ENCODE assay signal across 14 cellular contexts in genomic region chr9:88810826-88811225, GRCh38.
DNase-seq lines count a peak whose midpoint lies in the region; ATAC-seq, FAIRE-seq and TF ChIP-seq lines count a peak whose summit lies in the region.
"Had no signal": no experiment of that assay in that cellular context is flagged by ENCODE, and none has a peak within 500 bp of the region (broad histone marks: within the 10 kb centered on the region; RNA-seq: fewer than 3 reads in every experiment).

No MANE protein-coding gene starts in this region.

- H3K79me1 ChIP-seq in mesenchymal stem cell (replicated peaks; ENCODE audit: low read length, poor library complexity, severe bottlenecking) = no peaks in the 10 kb centered on the region

- H4K8ac ChIP-seq in mesenchymal stem cell (ENCODE audit: low read length) = peak overlapping the region; percentile 36

- no peak overlapping the region for H2BK120ac ChIP-seq in mesenchymal stem cell (ENCODE audit: low read depth, low read length)

- DNase-seq in MV-4-11 (lab: John Stamatoyannopoulos, UW) = peak; percentile 11
- no peak for DNase-seq in K562 (ENCODE audit: extremely low read depth in 1 of 4, low spot score in 3 of 4)
- no peak for DNase-seq in mesenchymal stem cell
- DNase-seq in smooth muscle cell (lab: John Stamatoyannopoulos, UW; ENCODE audit: unreplicated experiment) = no peak
- DNase-seq in RPMI8226 = no peak
- no peak for DNase-seq in NCI-H1105 (lab: John Stamatoyannopoulos, UW)
- DNase-seq: CD8-positive, alpha-beta T cell; COR-L47; DND-41; GF-D8 had no signal

- no peak overlapping the region for H2AK5ac ChIP-seq in mesenchymal stem cell (ENCODE audit: low read length, severe bottlenecking)

- H3K4me1 ChIP-seq in K562 (replicated peaks in 1 of 2; ENCODE audit: control insufficient read depth in 2 of 2, insufficient read depth in 2 of 2, low read length in 2 of 2) (peaks cover 0 to 12% of the 10 kb centered on the region in 2 experiments; a peak in 3 of 5 replicates), mesenchymal stem cell (ENCODE audit: control insufficient read depth, insufficient read depth, low read depth, low read length) (peaks cover 10% of the 10 kb centered on the region), smooth muscle cell (ENCODE audit: low read depth) (peaks cover 20% of the 10 kb centered on the region)

- H3K18ac ChIP-seq in mesenchymal stem cell (ENCODE audit: low read depth in 1 of 2, low read length in 2 of 2) = peak overlapping the region; percentile 18 to 58

- POLR2A ChIA-PET in K562 (lab: Yijun Ruan, JAX) = no interaction called here

- H3K36me3 ChIP-seq in K562 (ENCODE audit: control insufficient read depth, insufficient read depth, low read length) (no peaks in the 10 kb centered on the region), mesenchymal stem cell (ENCODE audit: control insufficient read depth in 1 of 2, insufficient read depth in 2 of 2, low read depth in 1 of 2, low read length in 2 of 2) (no peaks in the 10 kb centered on the region), smooth muscle cell (ENCODE audit: low read depth) (no peaks in the 10 kb centered on the region)

- peak overlapping the region in 1 of 2 experiments; percentile 53 for H3K4ac ChIP-seq in mesenchymal stem cell (ENCODE audit: low read depth in 1 of 2, low read length in 2 of 2)

- no peak for TF ChIP-seq EP300 in K562 (IDR thresholded peaks at IDR 0.05; ENCODE audit: low read length)

- H3K14ac ChIP-seq in mesenchymal stem cell (ENCODE audit: low read length in 2 of 2) = peak overlapping the region in 1 of 2 experiments; percentile 73

- no peak overlapping the region for H2BK15ac ChIP-seq in mesenchymal stem cell (ENCODE audit: low read depth, poor library complexity, severe bottlenecking)

- H3K27ac ChIP-seq in K562 (ENCODE audit: extremely low read depth, low read depth, low read length) (no peak overlapping the region), mesenchymal stem cell (ENCODE audit: low read length, poor library complexity, severe bottlenecking) (no peak overlapping the region), smooth muscle cell (ENCODE audit: low read depth) (no peak overlapping the region)

- no peak for ATAC-seq in K562
- ATAC-seq in HG03565 (IDR thresholded peaks at IDR 0.05; ENCODE audit: unreplicated experiment) = no peak
- no peak for ATAC-seq in GM21381 (IDR thresholded peaks at IDR 0.05; ENCODE audit: unreplicated experiment)
- ATAC-seq: CD8-positive, alpha-beta T cell; HCT116 had no signal

- H3K9me1 ChIP-seq in K562 (ENCODE audit: control insufficient read depth, insufficient read depth, low read length) = no peaks in the 10 kb centered on the region

- no CpG with 5 or more reads among the region's 2 CpGs for WGBS in K562 (ENCODE audit: insufficient coverage, low coverage, missing lambda C conversion rate)
- 80% methylated on average over 2 of the region's 2 CpGs for WGBS in mesenchymal stem cell
- 60% methylated on average over 2 of the region's 2 CpGs for WGBS in smooth muscle cell (ENCODE audit: low lambda C conversion rate)

- H3K9ac ChIP-seq in K562 (ENCODE audit: insufficient read depth in 1 of 2, low read depth in 2 of 2, low read length in 2 of 2) (no peak overlapping the region), mesenchymal stem cell (ENCODE audit: low read length) (no peak overlapping the region), smooth muscle cell (ENCODE audit: low read depth) (no peak overlapping the region)

- intact Hi-C loops in K562 (cut with micrococcal nuclease) = no loop called here

- H3K23ac ChIP-seq in mesenchymal stem cell (ENCODE audit: low read length in 2 of 2) = no peak overlapping the region

- peak overlapping the region; percentile 30; the same call in 1 of the 2 replicates for H2AFZ ChIP-seq in K562 (ENCODE audit: low read depth, low read length)
- no peak overlapping the region for H2AFZ ChIP-seq in mesenchymal stem cell (ENCODE audit: low read depth, low read length)
- peak overlapping the region; percentile 49 for H2AFZ ChIP-seq in smooth muscle cell (ENCODE audit: low read depth)

- H3K27me3 ChIP-seq in K562 (ENCODE audit: control insufficient read depth in 2 of 2, insufficient read depth in 2 of 2, low read length in 2 of 2) (no peaks in the 10 kb centered on the region), mesenchymal stem cell (ENCODE audit: control insufficient read depth in 1 of 2, insufficient read depth in 1 of 2, low read length in 2 of 2) (no peaks in the 10 kb centered on the region), smooth muscle cell (ENCODE audit: low read depth) (no peaks in the 10 kb centered on the region)

- H3K4me2 ChIP-seq in K562 (ENCODE audit: insufficient read depth, low read length) = no peak overlapping the region
- H3K4me2 ChIP-seq in mesenchymal stem cell (ENCODE audit: low read length, poor library complexity, severe bottlenecking) = no peak overlapping the region
- H3K4me2 ChIP-seq in smooth muscle cell = no peak overlapping the region

- in situ Hi-C loops in K562 (cut with MboI) = no loop called here

- H3F3A ChIP-seq in smooth muscle cell (ENCODE audit: low read depth) = no peaks in the 10 kb centered on the region

- H2BK5ac ChIP-seq in mesenchymal stem cell (ENCODE audit: low read depth, low read length, poor library complexity, severe bottlenecking) = no peak overlapping the region

- H3K4me3 ChIP-seq in K562 (no peak overlapping the region), mesenchymal stem cell (ENCODE audit: insufficient read depth in 1 of 2, low read depth in 1 of 2, low read length in 2 of 2) (no peak overlapping the region), smooth muscle cell (no peak overlapping the region)

- CTCF ChIA-PET in K562 (lab: Yijun Ruan, JAX; ENCODE audit: low intra/inter-chr PET ratio) = no interaction called here

- no peaks in the 10 kb centered on the region for H3K9me3 ChIP-seq in K562 (replicated peaks; ENCODE audit: control insufficient read depth, insufficient read depth, low read depth, low read length)
- H3K9me3 ChIP-seq in mesenchymal stem cell (ENCODE audit: control insufficient read depth, low read length) = no peaks in the 10 kb centered on the region
- no peaks in the 10 kb centered on the region for H3K9me3 ChIP-seq in smooth muscle cell (replicated peaks; ENCODE audit: low read depth)

- no peak for FAIRE-seq in K562 (lab: Jason Lieb, UNC)
- FAIRE-seq: GM19239 had no signal

- TF ChIP-seq POLR2A in K562 (conservative IDR thresholded peaks at IDR 0.05) = no peak

- no peak for TF ChIP-seq RAD21 in K562 (CRISPR knock-in tag; conservative IDR thresholded peaks at IDR 0.05 in 1 of 2, IDR thresholded peaks at IDR 0.05 in 1 of 2)

- TF ChIP-seq CTCF in K562 (IDR thresholded peaks at IDR 0.05 in 2 of 3, conservative IDR thresholded peaks at IDR 0.05 in 1 of 3; ENCODE audit: insufficient read depth in 2 of 3, low read depth in 1 of 3, low read length in 3 of 3) (no peak), smooth muscle cell (IDR thresholded peaks at IDR 0.05; ENCODE audit: borderline replicate concordance, insufficient read depth, poor library complexity, severe bottlenecking) (no peak)

- H3K79me2 ChIP-seq in K562 (ENCODE audit: control insufficient read depth, insufficient read depth, low read length) (no peaks in the 10 kb centered on the region), smooth muscle cell (ENCODE audit: low read depth) (no peaks in the 10 kb centered on the region)

- H4K91ac ChIP-seq in mesenchymal stem cell (ENCODE audit: low read length) = no peak overlapping the region

- no TSS peak for BruUV-seq in K562 (replicated peaks; lab: Mats Ljungman, UMichigan)

- H4K20me1 ChIP-seq in K562 (replicated peaks; ENCODE audit: control insufficient read depth, insufficient read depth, low read length) = no peaks in the 10 kb centered on the region
- no peaks in the 10 kb centered on the region for H4K20me1 ChIP-seq in smooth muscle cell (ENCODE audit: low read depth)

- peak overlapping the region; percentile 33 to 60 for H2BK12ac ChIP-seq in mesenchymal stem cell (ENCODE audit: low read length in 2 of 2)

TF ChIP-seq in K562, 482 proteins besides CTCF, POLR2A, EP300 and RAD21 (continues in another document):
- TF ChIP-seq ZNF3 (CRISPR knock-in tag; IDR thresholded peaks at IDR 0.05) = no peak
- TF ChIP-seq, protein P1, sequence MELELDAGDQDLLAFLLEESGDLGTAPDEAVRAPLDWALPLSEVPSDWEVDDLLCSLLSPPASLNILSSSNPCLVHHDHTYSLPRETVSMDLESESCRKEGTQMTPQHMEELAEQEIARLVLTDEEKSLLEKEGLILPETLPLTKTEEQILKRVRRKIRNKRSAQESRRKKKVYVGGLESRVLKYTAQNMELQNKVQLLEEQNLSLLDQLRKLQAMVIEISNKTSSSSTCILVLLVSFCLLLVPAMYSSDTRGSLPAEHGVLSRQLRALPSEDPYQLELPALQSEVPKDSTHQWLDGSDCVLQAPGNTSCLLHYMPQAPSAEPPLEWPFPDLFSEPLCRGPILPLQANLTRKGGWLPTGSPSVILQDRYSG (tag; conservative IDR thresholded peaks at IDR 0.05; ENCODE audit: low read depth) = no peak
- TF ChIP-seq STAT6 (CRISPR knock-in tag; IDR thresholded peaks at IDR 0.05) = no peak
- no peak for TF ChIP-seq STAT5B (CRISPR knock-in tag; IDR thresholded peaks at IDR 0.05)
- TF ChIP-seq HDAC1 (IDR thresholded peaks at IDR 0.05) = no peak
- no peak for TF ChIP-seq HDAC3 (IDR thresholded peaks at IDR 0.05; ENCODE audit: borderline replicate concordance, partially characterized antibody)
- TF ChIP-seq ERF (CRISPR knock-in tag; IDR thresholded peaks at IDR 0.05) = no peak
- TF ChIP-seq HMG20A (CRISPR knock-in tag; conservative IDR thresholded peaks at IDR 0.05) = no peak
- TF ChIP-seq TEAD4 (IDR thresholded peaks at IDR 0.05; ENCODE audit: low read length) = no peak
- no peak for TF ChIP-seq TEAD4 (CRISPR knock-in tag; IDR thresholded peaks at IDR 0.05; ENCODE audit: borderline replicate concordance)
